In genomic region chr3:171858770-171859169, GRCh38 we compare ENCODE assay signal across 12 cellular contexts. TPM values are rescaled to one million over a fixed set of nuclear protein-coding genes. Genes with fewer than 3 reads are reported as not detected.
"Had no signal": no experiment of that assay in that cellular context is flagged by ENCODE, and none has a peak within 500 bp of the region (broad histone marks: within the 10 kb centered on the region; RNA-seq: fewer than 3 reads in every experiment).

No MANE protein-coding gene starts in this region.

RNA-seq across cellular contexts. Expression of gene TMEM212, which starts 15.6 kb away (rescaled TPM):
- total RNA-seq: stomach, suprapubic skin, temporal lobe, thoracic aorta, thyroid gland, tibial nerve, transverse colon, upper lobe of right lung, ureter, urinary bladder, vagina had no signal
- polyA plus RNA-seq: stomach, thymus, urinary bladder had no signal
